Comparison of ENCODE assay signal across 1 cellular context in the genomic region with DNA sequence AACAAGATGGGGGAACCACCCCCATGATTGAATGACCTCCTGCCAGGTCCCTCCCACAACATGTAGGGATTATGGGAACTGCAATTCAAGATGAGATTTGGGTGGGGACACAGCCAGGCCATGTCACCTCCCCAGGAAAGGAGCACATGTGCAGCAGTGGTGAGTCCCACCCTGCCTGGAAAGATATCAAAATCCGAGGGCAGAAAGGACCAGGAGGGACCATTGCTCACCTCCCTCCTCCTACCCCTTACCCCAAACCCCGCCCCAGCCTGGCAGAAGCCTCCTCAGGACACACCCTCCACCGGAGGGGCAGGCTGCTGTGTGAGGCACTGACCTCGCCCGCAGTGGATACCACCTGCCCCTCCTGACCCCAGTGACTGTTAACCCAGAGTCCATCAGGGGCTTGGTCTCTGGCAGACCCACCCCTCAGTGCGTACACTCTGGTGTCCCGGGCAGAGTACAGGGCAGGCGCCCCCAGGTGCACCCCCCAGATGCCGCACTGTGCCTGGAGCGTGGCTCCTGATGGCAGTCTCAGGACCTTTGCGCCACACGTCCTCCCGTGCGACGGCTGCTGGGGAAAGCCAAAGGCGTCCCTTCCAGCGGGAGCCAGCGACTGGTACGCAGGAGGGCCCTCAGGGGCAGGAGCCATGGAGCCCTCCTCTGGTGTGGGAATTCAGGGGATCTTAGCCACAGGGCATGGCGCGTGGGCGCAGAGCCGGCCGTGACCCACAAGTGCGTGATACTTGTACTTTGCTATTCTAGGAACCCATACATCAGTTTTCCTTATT.
TF ChIP-seq lines count a peak whose summit lies in the region.

No MANE protein-coding gene starts in this region.

TF ChIP-seq in HEK293, 187 proteins besides CTCF, POLR2A, EP300 and RAD21 (continued from another document and continues in another):
- TF ChIP-seq, protein P1, sequence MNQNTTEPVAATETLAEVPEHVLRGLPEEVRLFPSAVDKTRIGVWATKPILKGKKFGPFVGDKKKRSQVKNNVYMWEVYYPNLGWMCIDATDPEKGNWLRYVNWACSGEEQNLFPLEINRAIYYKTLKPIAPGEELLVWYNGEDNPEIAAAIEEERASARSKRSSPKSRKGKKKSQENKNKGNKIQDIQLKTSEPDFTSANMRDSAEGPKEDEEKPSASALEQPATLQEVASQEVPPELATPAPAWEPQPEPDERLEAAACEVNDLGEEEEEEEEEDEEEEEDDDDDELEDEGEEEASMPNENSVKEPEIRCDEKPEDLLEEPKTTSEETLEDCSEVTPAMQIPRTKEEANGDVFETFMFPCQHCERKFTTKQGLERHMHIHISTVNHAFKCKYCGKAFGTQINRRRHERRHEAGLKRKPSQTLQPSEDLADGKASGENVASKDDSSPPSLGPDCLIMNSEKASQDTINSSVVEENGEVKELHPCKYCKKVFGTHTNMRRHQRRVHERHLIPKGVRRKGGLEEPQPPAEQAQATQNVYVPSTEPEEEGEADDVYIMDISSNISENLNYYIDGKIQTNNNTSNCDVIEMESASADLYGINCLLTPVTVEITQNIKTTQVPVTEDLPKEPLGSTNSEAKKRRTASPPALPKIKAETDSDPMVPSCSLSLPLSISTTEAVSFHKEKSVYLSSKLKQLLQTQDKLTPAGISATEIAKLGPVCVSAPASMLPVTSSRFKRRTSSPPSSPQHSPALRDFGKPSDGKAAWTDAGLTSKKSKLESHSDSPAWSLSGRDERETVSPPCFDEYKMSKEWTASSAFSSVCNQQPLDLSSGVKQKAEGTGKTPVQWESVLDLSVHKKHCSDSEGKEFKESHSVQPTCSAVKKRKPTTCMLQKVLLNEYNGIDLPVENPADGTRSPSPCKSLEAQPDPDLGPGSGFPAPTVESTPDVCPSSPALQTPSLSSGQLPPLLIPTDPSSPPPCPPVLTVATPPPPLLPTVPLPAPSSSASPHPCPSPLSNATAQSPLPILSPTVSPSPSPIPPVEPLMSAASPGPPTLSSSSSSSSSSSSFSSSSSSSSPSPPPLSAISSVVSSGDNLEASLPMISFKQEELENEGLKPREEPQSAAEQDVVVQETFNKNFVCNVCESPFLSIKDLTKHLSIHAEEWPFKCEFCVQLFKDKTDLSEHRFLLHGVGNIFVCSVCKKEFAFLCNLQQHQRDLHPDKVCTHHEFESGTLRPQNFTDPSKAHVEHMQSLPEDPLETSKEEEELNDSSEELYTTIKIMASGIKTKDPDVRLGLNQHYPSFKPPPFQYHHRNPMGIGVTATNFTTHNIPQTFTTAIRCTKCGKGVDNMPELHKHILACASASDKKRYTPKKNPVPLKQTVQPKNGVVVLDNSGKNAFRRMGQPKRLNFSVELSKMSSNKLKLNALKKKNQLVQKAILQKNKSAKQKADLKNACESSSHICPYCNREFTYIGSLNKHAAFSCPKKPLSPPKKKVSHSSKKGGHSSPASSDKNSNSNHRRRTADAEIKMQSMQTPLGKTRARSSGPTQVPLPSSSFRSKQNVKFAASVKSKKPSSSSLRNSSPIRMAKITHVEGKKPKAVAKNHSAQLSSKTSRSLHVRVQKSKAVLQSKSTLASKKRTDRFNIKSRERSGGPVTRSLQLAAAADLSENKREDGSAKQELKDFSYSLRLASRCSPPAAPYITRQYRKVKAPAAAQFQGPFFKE (tag by site-specific recombination; IDR thresholded peaks at IDR 0.05; ENCODE audit: borderline replicate concordance): no peak
- TF ChIP-seq ZNF133 (tag by site-specific recombination; IDR thresholded peaks at IDR 0.05) (no peak), ZNF792 (tag by site-specific recombination; IDR thresholded peaks at IDR 0.05) (no peak), SETDB1 (IDR thresholded peaks at IDR 0.05; ENCODE audit: insufficient read length, low read length) (no peak), TRIM28 (IDR thresholded peaks at IDR 0.05; ENCODE audit: borderline replicate concordance, low read length) (no peak), ZNF23 (tag by site-specific recombination; IDR thresholded peaks at IDR 0.05; ENCODE audit: borderline replicate concordance) (no peak), SP7 (tag by site-specific recombination; IDR thresholded peaks at IDR 0.05) (no peak), ZNF416 (tag by site-specific recombination; IDR thresholded peaks at IDR 0.05) (no peak), ZNF2 (tag by site-specific recombination; IDR thresholded peaks at IDR 0.05) (no peak), ZNF830 (tag by site-specific recombination; IDR thresholded peaks at IDR 0.05; ENCODE audit: low read depth) (no peak), ZNF654 (tag by site-specific recombination; IDR thresholded peaks at IDR 0.05; ENCODE audit: low read depth) (no peak), ZNF19 (tag by site-specific recombination; IDR thresholded peaks at IDR 0.05; ENCODE audit: low read depth) (no peak), ZNF571 (tag by site-specific recombination; IDR thresholded peaks at IDR 0.05) (no peak), ZNF621 (tag by site-specific recombination; IDR thresholded peaks at IDR 0.05) (no peak), ZNF776 (tag by site-specific recombination; IDR thresholded peaks at IDR 0.05; ENCODE audit: borderline replicate concordance) (no peak), ZFHX2 (tag by site-specific recombination; conservative IDR thresholded peaks at IDR 0.05) (0 out of 2 replicates have a peak, but pooled peaks have one; percentile 20), ZNF341 (tag by site-specific recombination; IDR thresholded peaks at IDR 0.05; ENCODE audit: low read depth) (no peak), GLIS2 (tag by site-specific recombination; IDR thresholded peaks at IDR 0.05) (no peak), YY1 (tag by site-specific recombination; IDR thresholded peaks at IDR 0.05) (no peak), ZNF114 (tag by site-specific recombination; IDR thresholded peaks at IDR 0.05) (no peak), KLF7 (tag by site-specific recombination; IDR thresholded peaks at IDR 0.05; ENCODE audit: borderline replicate concordance) (no peak), ZNF514 (tag by site-specific recombination; IDR thresholded peaks at IDR 0.05) (no peak), KLF8 (tag by site-specific recombination; IDR thresholded peaks at IDR 0.05) (no peak), ZNF530 (tag by site-specific recombination; IDR thresholded peaks at IDR 0.05; ENCODE audit: low read depth) (no peak), ZNF707 (tag by site-specific recombination; IDR thresholded peaks at IDR 0.05) (no peak), ZNF175 (tag by site-specific recombination; IDR thresholded peaks at IDR 0.05) (no peak), ZNF701 (tag by site-specific recombination; IDR thresholded peaks at IDR 0.05) (no peak), ZNF248 (tag by site-specific recombination; IDR thresholded peaks at IDR 0.05) (no peak), GLIS1 (tag by site-specific recombination; IDR thresholded peaks at IDR 0.05) (peak; percentile 79), YY2 (tag by site-specific recombination; IDR thresholded peaks at IDR 0.05) (no peak)
- TF ChIP-seq, protein P2, sequence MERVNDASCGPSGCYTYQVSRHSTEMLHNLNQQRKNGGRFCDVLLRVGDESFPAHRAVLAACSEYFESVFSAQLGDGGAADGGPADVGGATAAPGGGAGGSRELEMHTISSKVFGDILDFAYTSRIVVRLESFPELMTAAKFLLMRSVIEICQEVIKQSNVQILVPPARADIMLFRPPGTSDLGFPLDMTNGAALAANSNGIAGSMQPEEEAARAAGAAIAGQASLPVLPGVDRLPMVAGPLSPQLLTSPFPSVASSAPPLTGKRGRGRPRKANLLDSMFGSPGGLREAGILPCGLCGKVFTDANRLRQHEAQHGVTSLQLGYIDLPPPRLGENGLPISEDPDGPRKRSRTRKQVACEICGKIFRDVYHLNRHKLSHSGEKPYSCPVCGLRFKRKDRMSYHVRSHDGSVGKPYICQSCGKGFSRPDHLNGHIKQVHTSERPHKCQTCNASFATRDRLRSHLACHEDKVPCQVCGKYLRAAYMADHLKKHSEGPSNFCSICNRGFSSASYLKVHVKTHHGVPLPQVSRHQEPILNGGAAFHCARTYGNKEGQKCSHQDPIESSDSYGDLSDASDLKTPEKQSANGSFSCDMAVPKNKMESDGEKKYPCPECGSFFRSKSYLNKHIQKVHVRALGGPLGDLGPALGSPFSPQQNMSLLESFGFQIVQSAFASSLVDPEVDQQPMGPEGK (tag by site-specific recombination; IDR thresholded peaks at IDR 0.05): peak; percentile 10; the same call in 1 of the 2 replicates
- TF ChIP-seq, protein P3, sequence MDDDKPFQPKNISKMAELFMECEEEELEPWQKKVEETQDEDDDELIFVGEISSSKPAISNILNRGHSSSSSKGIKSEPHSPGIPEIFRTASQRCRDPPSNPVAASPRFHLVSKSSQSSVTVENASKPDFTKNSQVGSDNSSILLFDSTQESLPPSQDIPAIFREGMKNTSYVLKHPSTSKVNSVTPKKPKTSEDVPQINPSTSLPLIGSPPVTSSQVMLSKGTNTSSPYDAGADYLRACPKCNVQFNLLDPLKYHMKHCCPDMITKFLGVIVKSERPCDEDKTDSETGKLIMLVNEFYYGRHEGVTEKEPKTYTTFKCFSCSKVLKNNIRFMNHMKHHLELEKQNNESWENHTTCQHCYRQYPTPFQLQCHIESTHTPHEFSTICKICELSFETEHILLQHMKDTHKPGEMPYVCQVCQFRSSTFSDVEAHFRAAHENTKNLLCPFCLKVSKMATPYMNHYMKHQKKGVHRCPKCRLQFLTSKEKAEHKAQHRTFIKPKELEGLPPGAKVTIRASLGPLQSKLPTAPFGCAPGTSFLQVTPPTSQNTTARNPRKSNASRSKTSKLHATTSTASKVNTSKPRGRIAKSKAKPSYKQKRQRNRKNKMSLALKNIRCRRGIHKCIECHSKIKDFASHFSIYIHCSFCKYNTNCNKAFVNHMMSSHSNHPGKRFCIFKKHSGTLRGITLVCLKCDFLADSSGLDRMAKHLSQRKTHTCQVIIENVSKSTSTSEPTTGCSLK (tag by site-specific recombination; IDR thresholded peaks at IDR 0.05): no peak
- TF ChIP-seq, protein P4, sequence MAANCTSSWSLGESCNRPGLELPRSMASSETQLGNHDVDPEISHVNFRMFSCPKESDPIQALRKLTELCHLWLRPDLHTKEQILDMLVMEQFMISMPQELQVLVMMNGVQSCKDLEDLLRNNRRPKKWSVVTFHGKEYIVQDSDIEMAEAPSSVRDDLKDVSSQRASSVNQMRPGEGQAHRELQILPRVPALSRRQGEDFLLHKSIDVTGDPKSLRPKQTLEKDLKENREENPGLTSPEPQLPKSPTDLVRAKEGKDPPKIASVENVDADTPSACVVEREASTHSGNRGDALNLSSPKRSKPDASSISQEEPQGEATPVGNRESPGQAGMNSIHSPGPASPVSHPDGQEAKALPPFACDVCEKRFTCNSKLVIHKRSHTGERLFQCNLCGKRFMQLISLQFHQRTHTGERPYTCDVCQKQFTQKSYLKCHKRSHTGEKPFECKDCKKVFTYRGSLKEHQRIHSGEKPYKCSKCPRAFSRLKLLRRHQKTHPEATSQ (tag by site-specific recombination; IDR thresholded peaks at IDR 0.05): 0 out of 2 replicates have a peak, but pooled peaks have one; percentile 61
- TF ChIP-seq, protein P5, sequence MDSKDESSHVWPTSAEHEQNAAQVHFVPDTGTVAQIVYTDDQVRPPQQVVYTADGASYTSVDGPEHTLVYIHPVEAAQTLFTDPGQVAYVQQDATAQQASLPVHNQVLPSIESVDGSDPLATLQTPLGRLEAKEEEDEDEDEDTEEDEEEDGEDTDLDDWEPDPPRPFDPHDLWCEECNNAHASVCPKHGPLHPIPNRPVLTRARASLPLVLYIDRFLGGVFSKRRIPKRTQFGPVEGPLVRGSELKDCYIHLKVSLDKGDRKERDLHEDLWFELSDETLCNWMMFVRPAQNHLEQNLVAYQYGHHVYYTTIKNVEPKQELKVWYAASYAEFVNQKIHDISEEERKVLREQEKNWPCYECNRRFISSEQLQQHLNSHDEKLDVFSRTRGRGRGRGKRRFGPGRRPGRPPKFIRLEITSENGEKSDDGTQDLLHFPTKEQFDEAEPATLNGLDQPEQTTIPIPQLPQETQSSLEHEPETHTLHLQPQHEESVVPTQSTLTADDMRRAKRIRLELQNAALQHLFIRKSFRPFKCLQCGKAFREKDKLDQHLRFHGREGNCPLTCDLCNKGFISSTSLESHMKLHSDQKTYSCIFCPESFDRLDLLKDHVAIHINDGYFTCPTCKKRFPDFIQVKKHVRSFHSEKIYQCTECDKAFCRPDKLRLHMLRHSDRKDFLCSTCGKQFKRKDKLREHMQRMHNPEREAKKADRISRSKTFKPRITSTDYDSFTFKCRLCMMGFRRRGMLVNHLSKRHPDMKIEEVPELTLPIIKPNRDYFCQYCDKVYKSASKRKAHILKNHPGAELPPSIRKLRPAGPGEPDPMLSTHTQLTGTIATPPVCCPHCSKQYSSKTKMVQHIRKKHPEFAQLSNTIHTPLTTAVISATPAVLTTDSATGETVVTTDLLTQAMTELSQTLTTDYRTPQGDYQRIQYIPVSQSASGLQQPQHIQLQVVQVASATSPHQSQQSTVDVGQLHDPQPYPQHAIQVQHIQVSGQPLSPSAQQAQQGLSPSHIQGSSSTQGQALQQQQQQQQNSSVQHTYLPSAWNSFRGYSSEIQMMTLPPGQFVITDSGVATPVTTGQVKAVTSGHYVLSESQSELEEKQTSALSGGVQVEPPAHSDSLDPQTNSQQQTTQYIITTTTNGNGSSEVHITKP (tag by site-specific recombination; IDR thresholded peaks at IDR 0.05): peak; percentile 47; the same call in 1 of the 2 replicates
- TF ChIP-seq, protein P6, sequence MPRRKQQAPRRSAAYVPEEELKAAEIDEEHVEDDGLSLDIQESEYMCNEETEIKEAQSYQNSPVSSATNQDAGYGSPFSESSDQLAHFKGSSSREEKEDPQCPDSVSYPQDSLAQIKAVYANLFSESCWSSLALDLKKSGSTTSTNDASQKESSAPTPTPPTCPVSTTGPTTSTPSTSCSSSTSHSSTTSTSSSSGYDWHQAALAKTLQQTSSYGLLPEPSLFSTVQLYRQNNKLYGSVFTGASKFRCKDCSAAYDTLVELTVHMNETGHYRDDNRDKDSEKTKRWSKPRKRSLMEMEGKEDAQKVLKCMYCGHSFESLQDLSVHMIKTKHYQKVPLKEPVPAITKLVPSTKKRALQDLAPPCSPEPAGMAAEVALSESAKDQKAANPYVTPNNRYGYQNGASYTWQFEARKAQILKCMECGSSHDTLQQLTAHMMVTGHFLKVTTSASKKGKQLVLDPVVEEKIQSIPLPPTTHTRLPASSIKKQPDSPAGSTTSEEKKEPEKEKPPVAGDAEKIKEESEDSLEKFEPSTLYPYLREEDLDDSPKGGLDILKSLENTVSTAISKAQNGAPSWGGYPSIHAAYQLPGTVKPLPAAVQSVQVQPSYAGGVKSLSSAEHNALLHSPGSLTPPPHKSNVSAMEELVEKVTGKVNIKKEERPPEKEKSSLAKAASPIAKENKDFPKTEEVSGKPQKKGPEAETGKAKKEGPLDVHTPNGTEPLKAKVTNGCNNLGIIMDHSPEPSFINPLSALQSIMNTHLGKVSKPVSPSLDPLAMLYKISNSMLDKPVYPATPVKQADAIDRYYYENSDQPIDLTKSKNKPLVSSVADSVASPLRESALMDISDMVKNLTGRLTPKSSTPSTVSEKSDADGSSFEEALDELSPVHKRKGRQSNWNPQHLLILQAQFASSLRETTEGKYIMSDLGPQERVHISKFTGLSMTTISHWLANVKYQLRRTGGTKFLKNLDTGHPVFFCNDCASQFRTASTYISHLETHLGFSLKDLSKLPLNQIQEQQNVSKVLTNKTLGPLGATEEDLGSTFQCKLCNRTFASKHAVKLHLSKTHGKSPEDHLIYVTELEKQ (tag by site-specific recombination; IDR thresholded peaks at IDR 0.05; ENCODE audit: borderline replicate concordance): no peak
